26 cellular contexts compared by ENCODE assay signal in the genomic region with DNA sequence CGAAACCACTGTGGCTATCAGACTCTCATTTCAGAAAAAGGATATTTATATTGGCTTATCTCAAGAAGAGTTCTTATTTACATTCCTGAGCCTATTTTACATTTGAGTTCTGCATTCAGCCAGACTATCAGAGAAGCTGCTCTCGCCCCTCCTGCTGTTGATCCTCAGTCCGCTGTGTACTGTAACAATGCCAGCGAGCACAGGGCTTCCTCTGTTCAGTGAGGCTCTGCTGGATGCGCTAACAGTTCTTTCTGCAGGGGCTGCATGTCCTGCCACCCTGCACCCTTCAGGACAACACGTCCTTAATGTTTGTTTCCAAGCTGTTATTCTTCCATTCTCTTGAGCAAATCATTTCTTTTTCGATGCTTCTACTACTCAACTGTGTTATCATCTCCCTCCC.
"Had no signal": no experiment of that assay in that cellular context is flagged by ENCODE, and none has a peak within 500 bp of the region (broad histone marks: within the 10 kb centered on the region; RNA-seq: fewer than 3 reads in every experiment).

No MANE protein-coding gene starts in this region.

- H3K27me3 ChIP-seq: colonic mucosa, gastroesophageal sphincter, heart right ventricle, suprapubic skin, transverse colon had no signal

- FAIRE-seq: astrocyte, TTC549, urothelium cell line had no signal

- DNase-seq: activated B cell treated with CpG ODN at 0.5 μM for 24 hours; activated CD4-positive, alpha-beta T cell treated with anti-CD3 and anti-CD28 coated beads for 36 hours; activated CD4-positive, alpha-beta T cell treated with anti-CD3 and anti-CD28 coated beads, Interleukin-2, amount 50 U/mL, for 4 hours; activated CD8-positive, alpha-beta memory T cell treated with anti-CD3 and anti-CD28 coated beads for 24 hours; activated CD8-positive, alpha-beta memory T cell treated with anti-CD3 and anti-CD28 coated beads, Interleukin-2, amount 50 U/mL, for 4 hours; activated naive CD4-positive, alpha-beta T cell; activated naive CD8-positive, alpha-beta T cell treated with anti-CD3 and anti-CD28 coated beads for 36 hours; activated T-cell treated with anti-CD3 and anti-CD28 coated beads, Interleukin-2, amount 50 U/mL, for 24 hours; colonic mucosa; heart right ventricle; lower lobe of right lung; naive thymus-derived CD8-positive, alpha-beta T cell; psoas muscle; stimulated activated CD4-positive, alpha-beta T cell treated with anti-CD3 and anti-CD28 coated beads, Interleukin-4, amount 100 ng/mL, for 24 hours; T-helper 1 cell; transverse colon had no signal

- H3K27ac Mint-ChIP-seq: activated B cell treated with CpG ODN at 0.5 μM for 24 hours; activated CD4-positive, alpha-beta T cell treated with anti-CD3 and anti-CD28 coated beads for 36 hours; activated naive CD8-positive, alpha-beta T cell treated with anti-CD3 and anti-CD28 coated beads for 36 hours; activated T-cell treated with anti-CD3 and anti-CD28 coated beads, Interleukin-2, amount 50 U/mL, for 24 hours; activated T-helper 2 cell treated with anti-CD3 and anti-CD28 coated beads, Interferon-gamma antibody, Interleukin-2, Interleukin-4, amounts not matched to agents 10 μg/mL and 5 μg/mL and 100 μg/mL, durations not matched to agents 14 hours and 24 hours and 36 hours; naive thymus-derived CD8-positive, alpha-beta T cell; stimulated activated naive CD8-positive, alpha-beta T cell treated with anti-CD3 and anti-CD28 coated beads, Interleukin-15, Interleukin-2, amounts not matched to agents 100 ng/mL and 50 ng/mL, for 24 hours had no signal

- H3K36me3 Mint-ChIP-seq: activated naive CD8-positive, alpha-beta T cell treated with anti-CD3 and anti-CD28 coated beads for 36 hours; naive thymus-derived CD8-positive, alpha-beta T cell had no signal

- ATAC-seq: activated CD4-positive, alpha-beta T cell treated with anti-CD3 and anti-CD28 coated beads for 36 hours; gastroesophageal sphincter; left lobe of liver; naive thymus-derived CD8-positive, alpha-beta T cell; psoas muscle had no signal

- H3K9me3 ChIP-seq: colonic mucosa, gastroesophageal sphincter, heart right ventricle, lower lobe of right lung, psoas muscle, suprapubic skin, transverse colon had no signal

- H3K4me1 ChIP-seq: colonic mucosa, gastroesophageal sphincter, heart right ventricle, lower lobe of right lung, psoas muscle, suprapubic skin, transverse colon had no signal

- H3K9me3 Mint-ChIP-seq: activated B cell treated with CpG ODN at 0.5 μM for 24 hours; activated naive CD8-positive, alpha-beta T cell treated with anti-CD3 and anti-CD28 coated beads for 36 hours; activated T-cell treated with anti-CD3 and anti-CD28 coated beads, Interleukin-2, amount 50 U/mL, for 24 hours; activated T-helper 2 cell treated with anti-CD3 and anti-CD28 coated beads, Interferon-gamma antibody, Interleukin-2, Interleukin-4, amounts not matched to agents 10 μg/mL and 5 μg/mL and 100 μg/mL, durations not matched to agents 14 hours and 24 hours and 36 hours; central memory CD8-positive, alpha-beta T cell had no signal

- H3K4me1 Mint-ChIP-seq: activated B cell treated with CpG ODN at 0.5 μM for 24 hours; activated CD4-positive, alpha-beta T cell treated with anti-CD3 and anti-CD28 coated beads for 36 hours; activated naive CD8-positive, alpha-beta T cell treated with anti-CD3 and anti-CD28 coated beads for 36 hours; central memory CD8-positive, alpha-beta T cell; naive thymus-derived CD8-positive, alpha-beta T cell had no signal

- H3K4me3 ChIP-seq: colonic mucosa, gastroesophageal sphincter, heart right ventricle, lower lobe of right lung, psoas muscle, suprapubic skin, transverse colon had no signal

- H3K4me3 Mint-ChIP-seq: activated B cell treated with CpG ODN at 0.5 μM for 24 hours; activated CD4-positive, alpha-beta T cell treated with anti-CD3 and anti-CD28 coated beads for 36 hours; activated naive CD8-positive, alpha-beta T cell treated with anti-CD3 and anti-CD28 coated beads for 36 hours; activated T-cell treated with anti-CD3 and anti-CD28 coated beads, Interleukin-2, amount 50 U/mL, for 24 hours; central memory CD8-positive, alpha-beta T cell; naive thymus-derived CD8-positive, alpha-beta T cell; stimulated activated naive CD8-positive, alpha-beta T cell treated with anti-CD3 and anti-CD28 coated beads, Interleukin-15, Interleukin-2, amounts not matched to agents 100 ng/mL and 50 ng/mL, for 24 hours had no signal

- H3K36me3 ChIP-seq: colonic mucosa, gastroesophageal sphincter, heart right ventricle, lower lobe of right lung, suprapubic skin, transverse colon had no signal

- H3K27me3 Mint-ChIP-seq: activated B cell treated with CpG ODN at 0.5 μM for 24 hours; activated CD4-positive, alpha-beta T cell treated with anti-CD3 and anti-CD28 coated beads for 36 hours; activated naive CD8-positive, alpha-beta T cell treated with anti-CD3 and anti-CD28 coated beads for 36 hours; activated T-cell treated with anti-CD3 and anti-CD28 coated beads, Interleukin-2, amount 50 U/mL, for 24 hours; central memory CD8-positive, alpha-beta T cell; stimulated activated naive CD8-positive, alpha-beta T cell treated with anti-CD3 and anti-CD28 coated beads, Interleukin-15, Interleukin-2, amounts not matched to agents 100 ng/mL and 50 ng/mL, for 24 hours had no signal

- H3K27ac ChIP-seq: colonic mucosa, epithelial cell of prostate, gastroesophageal sphincter, heart right ventricle, lower lobe of right lung, psoas muscle, suprapubic skin, transverse colon had no signal
